In genomic region chr9:134323741-134324358, GRCh38 we compare ENCODE assay signal across 1 cellular context.
TF ChIP-seq lines count a peak whose summit lies in the region.

No MANE protein-coding gene starts in this region.

TF ChIP-seq in HepG2, 621 proteins besides CTCF, POLR2A, EP300 and RAD21 (continued from another document and continues in another):
- no peak for TF ChIP-seq CHD4 (IDR thresholded peaks at IDR 0.05; ENCODE audit: borderline replicate concordance, low read length)
- no peak for TF ChIP-seq HOXA7 (CRISPR knock-in tag; IDR thresholded peaks at IDR 0.05)
- no peak for TF ChIP-seq ZNF496 (CRISPR knock-in tag; IDR thresholded peaks at IDR 0.05; ENCODE audit: insufficient replicate concordance)
- peak; percentile 81; the same call in 1 of the 2 replicates for TF ChIP-seq ZNF446 (CRISPR knock-in tag; IDR thresholded peaks at IDR 0.05)
- 0 out of 2 replicates have a peak, but pooled peaks have one; percentile 62 for TF ChIP-seq MED13 (CRISPR knock-in tag; IDR thresholded peaks at IDR 0.05)
- TF ChIP-seq PAF1 (CRISPR knock-in tag; IDR thresholded peaks at IDR 0.05), result no peak
- TF ChIP-seq ZFP1 (CRISPR knock-in tag; IDR thresholded peaks at IDR 0.05), result no peak; the same call in 1 of the 2 replicates
- peak; percentile 89; the same call in 1 of the 2 replicates for TF ChIP-seq KDM5B (CRISPR knock-in tag; IDR thresholded peaks at IDR 0.05; ENCODE audit: borderline replicate concordance)
- TF ChIP-seq ZNF713 (CRISPR knock-in tag; IDR thresholded peaks at IDR 0.05), result 0 out of 2 replicates have a peak, but pooled peaks have one; percentile 51
- TF ChIP-seq SUZ12 (IDR thresholded peaks at IDR 0.05; ENCODE audit: low read depth, low read length), result no peak
- no peak for TF ChIP-seq XRCC5 (optimal IDR thresholded peaks at IDR 0.05; ENCODE audit: low read length)
- TF ChIP-seq BHLHE40 (IDR thresholded peaks at IDR 0.05; ENCODE audit: low read length), result no peak
- TF ChIP-seq KDM2A (CRISPR knock-in tag; IDR thresholded peaks at IDR 0.05; ENCODE audit: borderline replicate concordance, low read depth), result peak; percentile 59; the same call in 1 of the 2 replicates
- TF ChIP-seq ATRX (CRISPR knock-in tag; IDR thresholded peaks at IDR 0.05; ENCODE audit: borderline replicate concordance), result no peak
- peak; percentile 63; the same call in 1 of the 2 replicates for TF ChIP-seq BRCA1 (CRISPR knock-in tag; IDR thresholded peaks at IDR 0.05)
- TF ChIP-seq TARDBP (CRISPR knock-in tag; IDR thresholded peaks at IDR 0.05), result peak; percentile 56
- TF ChIP-seq ISX (CRISPR knock-in tag; conservative IDR thresholded peaks at IDR 0.05), result no peak; the same call in 1 of the 2 replicates
- peak; percentile 46 for TF ChIP-seq PATZ1 (CRISPR knock-in tag; IDR thresholded peaks at IDR 0.05)
- TF ChIP-seq GPBP1L1 (CRISPR knock-in tag; IDR thresholded peaks at IDR 0.05), result no peak
- no peak for TF ChIP-seq THAP8 (CRISPR knock-in tag; IDR thresholded peaks at IDR 0.05; ENCODE audit: borderline replicate concordance)
- no peak for TF ChIP-seq ATF6 (CRISPR knock-in tag; conservative IDR thresholded peaks at IDR 0.05)
- no peak for TF ChIP-seq ZNF646 (CRISPR knock-in tag; IDR thresholded peaks at IDR 0.05)
- TF ChIP-seq DMTF1 (CRISPR knock-in tag; IDR thresholded peaks at IDR 0.05), result no peak
- TF ChIP-seq ZBTB33 (CRISPR knock-in tag; IDR thresholded peaks at IDR 0.05), result peak; percentile 63; the same call in 1 of the 2 replicates
- no peak for TF ChIP-seq PHF21A (CRISPR knock-in tag; IDR thresholded peaks at IDR 0.05)
- TF ChIP-seq TSC22D2 (CRISPR knock-in tag; IDR thresholded peaks at IDR 0.05; ENCODE audit: borderline replicate concordance), result peak; percentile 77
- no peak for TF ChIP-seq ZBTB46 (CRISPR knock-in tag; IDR thresholded peaks at IDR 0.05; ENCODE audit: borderline replicate concordance)
- no peak for TF ChIP-seq IRF1 (CRISPR knock-in tag; IDR thresholded peaks at IDR 0.05; ENCODE audit: low read depth)
- TF ChIP-seq ZNF343 (CRISPR knock-in tag; IDR thresholded peaks at IDR 0.05), result no peak
- no peak for TF ChIP-seq ZNF710 (CRISPR knock-in tag; IDR thresholded peaks at IDR 0.05; ENCODE audit: borderline replicate concordance)
- TF ChIP-seq PHB2 (IDR thresholded peaks at IDR 0.05; ENCODE audit: partially characterized antibody), result no peak
- TF ChIP-seq E2F5 (CRISPR knock-in tag; conservative IDR thresholded peaks at IDR 0.05), result no peak
- TF ChIP-seq ETV5 (CRISPR knock-in tag; IDR thresholded peaks at IDR 0.05; ENCODE audit: borderline replicate concordance), result peak; percentile 56; the same call in 1 of the 2 replicates
